In genomic region chr16:85843471-85844168, GRCh38 we compare ENCODE assay signal across 22 cellular contexts. TPM values are rescaled to one million over a fixed set of nuclear protein-coding genes. Genes with fewer than 3 reads are reported as not detected.
A peak's percentile ranks its signal among the peaks of the same experiment; 100 is the strongest.
DNase-seq lines count a peak whose midpoint lies in the region; ATAC-seq, FAIRE-seq and TF ChIP-seq lines count a peak whose summit lies in the region.
"Had no signal": no experiment of that assay in that cellular context is flagged by ENCODE, and none has a peak within 500 bp of the region (broad histone marks: within the 10 kb centered on the region; RNA-seq: fewer than 3 reads in every experiment).

No MANE protein-coding gene starts in this region.

- no peak overlapping the region for H3K4me2 ChIP-seq in HepG2 (ENCODE audit: low read depth, low read length)
- no peak overlapping the region for H3K4me2 ChIP-seq in K562 (ENCODE audit: insufficient read depth, low read length)
- H3K4me2 ChIP-seq: GM23338 had no signal

- H3K4me3 Mint-ChIP-seq in stimulated activated memory B cell treated with anti-CD40 and anti-IgM and Interleukin-4, amounts not matched to agents 10 μg/mL and 1 μg/mL and 100 μg/mL, for 72 hours: no peak overlapping the region
- H3K4me3 Mint-ChIP-seq: CD4-positive, CD25-positive, alpha-beta regulatory T cell; CD8-positive, alpha-beta memory T cell; GM23338 had no signal

- no peak overlapping the region for H3K27ac ChIP-seq in HepG2 (ENCODE audit: extremely low read length, insufficient read depth, low read length)
- no peak overlapping the region for H3K27ac ChIP-seq in right lobe of liver
- H3K27ac ChIP-seq in K562 (ENCODE audit: extremely low read depth, low read depth, low read length): no peak overlapping the region
- H3K27ac ChIP-seq: BLaER1 had no signal

- no peak for DNase-seq in HepG2 (ENCODE audit: low spot score)
- no peak for DNase-seq in right lobe of liver
- no peak for DNase-seq in K562 (ENCODE audit: extremely low read depth in 1 of 4, low spot score in 3 of 4)
- DNase-seq in mesenteric fat pad (ENCODE audit: low spot score): peak; percentile 79
- no peak for DNase-seq in dermis blood vessel endothelial cell
- DNase-seq in effector CD8-positive, alpha-beta T cell (lab: John Stamatoyannopoulos, UW): no peak
- DNase-seq: 8988T; CD4-positive, CD25-positive, alpha-beta regulatory T cell; CD8-positive, alpha-beta memory T cell; COR-L47; DMS153; DMS79; GF-D8 had no signal

- TF ChIP-seq POLR2A in HepG2 (IDR thresholded peaks at IDR 0.05; ENCODE audit: insufficient read depth in 1 of 2, low read depth in 2 of 2, low read length in 2 of 2): no peak
- TF ChIP-seq POLR2A in right lobe of liver (IDR thresholded peaks at IDR 0.05): no peak
- TF ChIP-seq POLR2A in K562 (conservative IDR thresholded peaks at IDR 0.05): no peak

- H3K4me3 ChIP-seq in HepG2 (replicated peaks in 1 of 3; ENCODE audit: insufficient read depth in 1 of 3, low read depth in 2 of 3, low read length in 3 of 3) (no peak overlapping the region), right lobe of liver (no peak overlapping the region), K562 (no peak overlapping the region)
- H3K4me3 ChIP-seq: BLaER1, GM23338 had no signal

- BruUV-seq in HepG2 (replicated peaks; lab: Mats Ljungman, UMichigan) (no TSS peak), K562 (replicated peaks; lab: Mats Ljungman, UMichigan) (no TSS peak)

- no peak for TF ChIP-seq CTCF in HepG2 (CRISPR knock-in tag; IDR thresholded peaks at IDR 0.05)
- TF ChIP-seq CTCF in right lobe of liver (IDR thresholded peaks at IDR 0.05): no peak
- TF ChIP-seq CTCF in K562 (IDR thresholded peaks at IDR 0.05 in 2 of 3, conservative IDR thresholded peaks at IDR 0.05 in 1 of 3; ENCODE audit: insufficient read depth in 2 of 3, low read depth in 1 of 3, low read length in 3 of 3): no peak

- intact Hi-C loops in HepG2 (cut with micrococcal nuclease; ENCODE audit: unreplicated experiment): no loop called here
- intact Hi-C loops in right lobe of liver (cut with DNase I): no loop called here
- intact Hi-C loops in K562 (cut with micrococcal nuclease): no loop called here

- 85% methylated on average over 11 of the region's 11 CpGs for WGBS in HepG2 (ENCODE audit: low lambda C conversion rate)
- 84% methylated on average over 5 of the region's 11 CpGs for whole genome bisulfite sequencing in right lobe of liver (ENCODE audit: insufficient coverage, low coverage, low lambda C conversion rate, missing lambda C conversion rate)
- 0% methylated on average over 9 of the region's 11 CpGs for WGBS in K562 (ENCODE audit: insufficient coverage, low coverage, missing lambda C conversion rate)

- no peak overlapping the region for H3K9ac ChIP-seq in HepG2 (ENCODE audit: insufficient read depth, low read depth, low read length)
- H3K9ac ChIP-seq in K562 (ENCODE audit: insufficient read depth in 1 of 2, low read depth in 2 of 2, low read length in 2 of 2): no peak overlapping the region
- H3K9ac ChIP-seq: BLaER1 had no signal

- peaks cover 28% of the 10 kb centered on the region for H3K27me3 Mint-ChIP-seq in stimulated activated memory B cell treated with anti-CD40 and anti-IgM and Interleukin-4, amounts not matched to agents 10 μg/mL and 1 μg/mL and 100 μg/mL, for 72 hours

- H3K27ac Mint-ChIP-seq in stimulated activated memory B cell treated with anti-CD40 and anti-IgM and Interleukin-4, amounts not matched to agents 10 μg/mL and 1 μg/mL and 100 μg/mL, for 72 hours: peak overlapping the region; percentile 20
- H3K27ac Mint-ChIP-seq: CD4-positive, CD25-positive, alpha-beta regulatory T cell; CD8-positive, alpha-beta memory T cell; GM23338 had no signal

- H3K27me3 ChIP-seq in HepG2 (ENCODE audit: control insufficient read depth in 1 of 2, insufficient read depth in 2 of 2, low read length in 2 of 2): peaks cover 0 to 20% of the 10 kb centered on the region in 2 experiments; a peak in 3 of 5 replicates
- H3K27me3 ChIP-seq in right lobe of liver: no peaks in the 10 kb centered on the region
- peaks cover 63 to 91% of the 10 kb centered on the region in 2 experiments for H3K27me3 ChIP-seq in K562 (ENCODE audit: control insufficient read depth in 2 of 2, insufficient read depth in 2 of 2, low read length in 2 of 2)
- H3K27me3 ChIP-seq: BLaER1 had no signal

- in situ Hi-C loops in HepG2 (cut with HindIII; ENCODE audit: extremely low pct_ligation_motif_present, low pct_unique_long_range_greater_than_20kb): no loop called here
- in situ Hi-C loops in K562 (cut with MboI): no loop called here

- peaks cover 55% of the 10 kb centered on the region for H3K4me1 Mint-ChIP-seq in stimulated activated memory B cell treated with anti-CD40 and anti-IgM and Interleukin-4, amounts not matched to agents 10 μg/mL and 1 μg/mL and 100 μg/mL, for 72 hours
- H3K4me1 Mint-ChIP-seq: CD4-positive, CD25-positive, alpha-beta regulatory T cell; GM23338 had no signal

- H3K9me3 Mint-ChIP-seq in stimulated activated memory B cell treated with anti-CD40 and anti-IgM and Interleukin-4, amounts not matched to agents 10 μg/mL and 1 μg/mL and 100 μg/mL, for 72 hours: no peaks in the 10 kb centered on the region
- H3K9me3 Mint-ChIP-seq: GM23338 had no signal

- TF ChIP-seq EP300 in HepG2 (IDR thresholded peaks at IDR 0.05; ENCODE audit: low read depth in 2 of 2, low read length in 2 of 2) (no peak), HepG2 (CRISPR knock-in tag; IDR thresholded peaks at IDR 0.05; ENCODE audit: borderline replicate concordance) (no peak), K562 (IDR thresholded peaks at IDR 0.05; ENCODE audit: low read length) (no peak)

- FAIRE-seq in HepG2 (lab: Jason Lieb, UNC): no peak
- FAIRE-seq in K562 (lab: Jason Lieb, UNC): no peak
- FAIRE-seq: D721Med, H54 had no signal

- H3K4me1 ChIP-seq in HepG2 (ENCODE audit: insufficient read depth, low read length): peaks cover 45% of the 10 kb centered on the region
- H3K4me1 ChIP-seq in right lobe of liver: peaks cover 0 to 3% (median 0%) of the 10 kb centered on the region in 4 donors
- no peaks in the 10 kb centered on the region; a peak in 2 of 5 replicates for H3K4me1 ChIP-seq in K562 (replicated peaks in 1 of 2; ENCODE audit: control insufficient read depth in 2 of 2, insufficient read depth in 2 of 2, low read length in 2 of 2)

- H2AFZ ChIP-seq in HepG2 (ENCODE audit: low read length) (no peak overlapping the region), K562 (ENCODE audit: low read depth, low read length) (no peak overlapping the region)
- H2AFZ ChIP-seq: GM23338 had no signal

- H3K36me3 Mint-ChIP-seq in stimulated activated memory B cell treated with anti-CD40 and anti-IgM and Interleukin-4, amounts not matched to agents 10 μg/mL and 1 μg/mL and 100 μg/mL, for 72 hours: no peaks in the 10 kb centered on the region
- H3K36me3 Mint-ChIP-seq: CD4-positive, CD25-positive, alpha-beta regulatory T cell had no signal

- no peak for TF ChIP-seq RAD21 in HepG2 (CRISPR knock-in tag; IDR thresholded peaks at IDR 0.05)
- no peak for TF ChIP-seq RAD21 in K562 (CRISPR knock-in tag; conservative IDR thresholded peaks at IDR 0.05 in 1 of 2, IDR thresholded peaks at IDR 0.05 in 1 of 2)

- peaks cover 3% of the 10 kb centered on the region for H3K9me1 ChIP-seq in K562 (ENCODE audit: control insufficient read depth, insufficient read depth, low read length)

- H3K36me3 ChIP-seq in HepG2 (replicated peaks in 1 of 2; ENCODE audit: control insufficient read depth in 1 of 2, insufficient read depth in 2 of 2, low read length in 2 of 2): no peaks in the 10 kb centered on the region
- H3K36me3 ChIP-seq in right lobe of liver: no peaks in the 10 kb centered on the region
- H3K36me3 ChIP-seq in K562 (ENCODE audit: control insufficient read depth, insufficient read depth, low read length): no peaks in the 10 kb centered on the region
- H3K36me3 ChIP-seq: BLaER1 had no signal

- H3K79me2 ChIP-seq in HepG2 (ENCODE audit: insufficient read depth, low read length) (no peaks in the 10 kb centered on the region), K562 (ENCODE audit: control insufficient read depth, insufficient read depth, low read length) (no peaks in the 10 kb centered on the region)

- no peak for ATAC-seq in HepG2
- ATAC-seq in right lobe of liver: no peak
- ATAC-seq in K562: no peak
- ATAC-seq in stimulated activated memory B cell treated with anti-CD40 and anti-IgM and Interleukin-4, amounts not matched to agents 10 μg/mL and 1 μg/mL and 100 μg/mL, for 72 hours: no peak
- no peak for ATAC-seq in HG03280 (IDR thresholded peaks at IDR 0.05; ENCODE audit: unreplicated experiment)
- ATAC-seq: GM23338, HCT116 had no signal

- H4K20me1 ChIP-seq in HepG2 (ENCODE audit: insufficient read depth, low read length) (no peaks in the 10 kb centered on the region), K562 (replicated peaks; ENCODE audit: control insufficient read depth, insufficient read depth, low read length) (no peaks in the 10 kb centered on the region; the same call in 1 of the 2 replicates)
- H4K20me1 ChIP-seq: BLaER1 had no signal

- CTCF ChIA-PET in HepG2 (lab: Yijun Ruan, JAX; ENCODE audit: low intra/inter-chr PET ratio, low total read pairs): no interaction called here
- CTCF ChIA-PET in K562 (lab: Yijun Ruan, JAX; ENCODE audit: low intra/inter-chr PET ratio): no interaction called here

- no peaks in the 10 kb centered on the region for H3K9me3 ChIP-seq in HepG2 (ENCODE audit: low read length)
- no peaks in the 10 kb centered on the region for H3K9me3 ChIP-seq in right lobe of liver
- no peaks in the 10 kb centered on the region; the same call in 1 of the 2 replicates for H3K9me3 ChIP-seq in K562 (replicated peaks; ENCODE audit: control insufficient read depth, insufficient read depth, low read depth, low read length)

- POLR2A ChIA-PET in HepG2 (lab: Yijun Ruan, JAX) (no interaction called here), K562 (lab: Yijun Ruan, JAX) (no interaction called here)

RNA-seq across cellular contexts. Expression of gene COX4I1, which starts 44.1 kb away (rescaled TPM):
- 631 and 658 TPM in 2 replicates for total RNA-seq in HepG2 (2016; rRNA removed; fragmentation: Illumina TruSeq; extraction: Trizol)
- total RNA-seq in HepG2 (2016; cell fraction: cytosol; rRNA removed; fragmentation: Illumina TruSeq; extraction: Trizol; ENCODE audit: low read depth): 381 and 407 TPM in 2 replicates
- 648 and 655 TPM in 2 replicates for total RNA-seq in HepG2 (2016; cell fraction: insoluble cytoplasmic fraction; rRNA removed; fragmentation: Illumina TruSeq; extraction: Trizol)
- total RNA-seq in HepG2 (2016; cell fraction: membrane; rRNA removed; fragmentation: Illumina TruSeq; extraction: Trizol): 496 and 528 TPM in 2 replicates
- 310 and 337 TPM in 2 replicates for total RNA-seq in HepG2 (2016; cell fraction: nucleus; rRNA removed; fragmentation: Illumina TruSeq; extraction: Trizol)
- 838 and 902 TPM in 2 replicates for polyA plus RNA-seq in HepG2 (2011; rRNA removed)
- polyA plus RNA-seq in HepG2 (2011; cell fraction: cytosol; rRNA removed): 1,053 and 1,212 TPM in 2 replicates
- 388 and 389 TPM in 2 replicates for polyA plus RNA-seq in HepG2 (2011; cell fraction: nucleus; rRNA removed)
- 443 and 505 TPM in 2 replicates for polyA plus RNA-seq in HepG2 (2012)
- polyA plus RNA-seq in HepG2 (2016; cell fraction: cytosol; fragmentation: Illumina TruSeq; extraction: Trizol; ENCODE audit: low read depth): 414 and 464 TPM in 2 replicates
- polyA plus RNA-seq in HepG2 (2016; cell fraction: insoluble cytoplasmic fraction; fragmentation: Illumina TruSeq; extraction: Trizol; ENCODE audit: low read depth): 675 and 705 TPM in 2 replicates
- polyA plus RNA-seq in HepG2 (2016; cell fraction: membrane; fragmentation: Illumina TruSeq; extraction: Trizol; ENCODE audit: low read depth): 456 and 498 TPM in 2 replicates
- polyA plus RNA-seq in HepG2 (2016; cell fraction: nucleus; fragmentation: Illumina TruSeq; extraction: Trizol; ENCODE audit: insufficient read depth, low read depth): 604 and 614 TPM in 2 replicates
- polyA minus RNA-seq in HepG2 (2011; rRNA and poly(A)+ RNA removed; ENCODE audit: low replicate concordance): 364 and 524 TPM in 2 replicates
- 143 and 144 TPM in 2 replicates for polyA minus RNA-seq in HepG2 (2011; cell fraction: cytosol; rRNA and poly(A)+ RNA removed)
- 99.5 and 129 TPM in 2 replicates for polyA minus RNA-seq in HepG2 (2011; cell fraction: nucleus; rRNA and poly(A)+ RNA removed)
- 100 to 1,000 TPM; 247 to 417 (median 303) TPM for total RNA-seq in right lobe of liver
- total RNA-seq in K562 (2011; cell fraction: chromatin; rRNA removed; ENCODE audit: low replicate concordance): 142 and 234 TPM in 2 replicates
- total RNA-seq in K562 (2011; cell fraction: nucleolus; rRNA removed): 377 and 464 TPM in 2 replicates
- 382 and 397 TPM in 2 replicates for total RNA-seq in K562 (2011; cell fraction: nucleoplasm; rRNA removed)
- total RNA-seq in K562 (2014; rRNA removed): 941 and 994 TPM in 2 replicates
- 526 and 685 TPM in 2 replicates for total RNA-seq in K562 (2014; rRNA removed; fragmentation: Illumina TruSeq; extraction: Trizol)
- 613 and 651 TPM in 2 replicates for total RNA-seq in K562 (2015; rRNA removed; fragmentation: Illumina TruSeq; extraction: Trizol)
- total RNA-seq in K562 (2021): 827 and 832 TPM in 2 replicates
- polyA plus RNA-seq in K562 (2011; rRNA removed): 1,032 and 1,039 TPM in 2 replicates
- 957 and 1,096 TPM in 2 replicates for polyA plus RNA-seq in K562 (2011; cell fraction: cytosol; rRNA removed)
- polyA plus RNA-seq in K562 (2011; cell fraction: nucleus; rRNA removed): 594 and 697 TPM in 2 replicates
- 796 and 1,103 TPM in 2 replicates for polyA plus RNA-seq in K562 (2012)
- 1,040 and 1,078 TPM in 2 replicates for polyA plus RNA-seq in K562 (2014; fragmentation: Illumina TruSeq; extraction: Trizol)
- 1,000 to 10,000 TPM; 1,936 to 2,356 TPM for polyA plus RNA-seq in K562 (2014; fragmentation: Nextera tagmentation; extraction: Ambion mirVana)
- 1,078 and 1,164 TPM in 2 replicates for polyA plus RNA-seq in K562 (2014; rRNA removed)
- 533 and 536 TPM in 2 replicates for polyA minus RNA-seq in K562 (2011; rRNA and poly(A)+ RNA removed)
- polyA minus RNA-seq in K562 (2011; cell fraction: cytosol; rRNA and poly(A)+ RNA removed): 193 and 209 TPM in 2 replicates
- 68.0 and 114 TPM in 2 replicates for polyA minus RNA-seq in K562 (2011; cell fraction: nucleus; rRNA and poly(A)+ RNA removed)
- 419 TPM for total RNA-seq in mesenteric fat pad
- total RNA-seq in dermis blood vessel endothelial cell: 321 and 608 TPM in 2 replicates

RNA-seq across cellular contexts. Expression of gene EMC8, which starts 44.3 kb away (rescaled TPM):
- 47.6 and 55.0 TPM in 2 replicates for total RNA-seq in HepG2 (2016; rRNA removed; fragmentation: Illumina TruSeq; extraction: Trizol)
- total RNA-seq in HepG2 (2016; cell fraction: cytosol; rRNA removed; fragmentation: Illumina TruSeq; extraction: Trizol; ENCODE audit: low read depth): 56.6 and 69.3 TPM in 2 replicates
- 42.9 and 52.9 TPM in 2 replicates for total RNA-seq in HepG2 (2016; cell fraction: insoluble cytoplasmic fraction; rRNA removed; fragmentation: Illumina TruSeq; extraction: Trizol)
- 53.7 and 67.6 TPM in 2 replicates for total RNA-seq in HepG2 (2016; cell fraction: membrane; rRNA removed; fragmentation: Illumina TruSeq; extraction: Trizol)
- 34.0 and 36.1 TPM in 2 replicates for total RNA-seq in HepG2 (2016; cell fraction: nucleus; rRNA removed; fragmentation: Illumina TruSeq; extraction: Trizol)
- polyA plus RNA-seq in HepG2 (2011; rRNA removed): 71.6 and 76.0 TPM in 2 replicates
- 60.8 and 68.0 TPM in 2 replicates for polyA plus RNA-seq in HepG2 (2011; cell fraction: cytosol; rRNA removed)
- polyA plus RNA-seq in HepG2 (2011; cell fraction: nucleus; rRNA removed): 45.9 and 50.4 TPM in 2 replicates
- 29.9 and 30.5 TPM in 2 replicates for polyA plus RNA-seq in HepG2 (2012)
- polyA plus RNA-seq in HepG2 (2016; cell fraction: cytosol; fragmentation: Illumina TruSeq; extraction: Trizol; ENCODE audit: low read depth): 65.3 and 83.6 TPM in 2 replicates
- polyA plus RNA-seq in HepG2 (2016; cell fraction: insoluble cytoplasmic fraction; fragmentation: Illumina TruSeq; extraction: Trizol; ENCODE audit: low read depth): 58.1 and 66.0 TPM in 2 replicates
- 59.1 and 73.6 TPM in 2 replicates for polyA plus RNA-seq in HepG2 (2016; cell fraction: membrane; fragmentation: Illumina TruSeq; extraction: Trizol; ENCODE audit: low read depth)
- 69.1 and 78.6 TPM in 2 replicates for polyA plus RNA-seq in HepG2 (2016; cell fraction: nucleus; fragmentation: Illumina TruSeq; extraction: Trizol; ENCODE audit: insufficient read depth, low read depth)
- 61.8 and 82.3 TPM in 2 replicates for polyA minus RNA-seq in HepG2 (2011; rRNA and poly(A)+ RNA removed; ENCODE audit: low replicate concordance)
- 27.0 and 43.3 TPM in 2 replicates for polyA minus RNA-seq in HepG2 (2011; cell fraction: cytosol; rRNA and poly(A)+ RNA removed)
- polyA minus RNA-seq in HepG2 (2011; cell fraction: nucleus; rRNA and poly(A)+ RNA removed): 44.0 and 45.6 TPM in 2 replicates
- 10 to 100 TPM in 5 of 6 experiments, 1 to 10 TPM in 1; 9.2 to 22.4 (median 12.1) TPM for total RNA-seq in right lobe of liver
- 39.0 and 71.6 TPM in 2 replicates for total RNA-seq in K562 (2011; cell fraction: chromatin; rRNA removed; ENCODE audit: low replicate concordance)
- total RNA-seq in K562 (2011; cell fraction: nucleolus; rRNA removed): 55.5 and 57.1 TPM in 2 replicates
- total RNA-seq in K562 (2011; cell fraction: nucleoplasm; rRNA removed): 52.4 and 64.5 TPM in 2 replicates
- 81.8 and 86.4 TPM in 2 replicates for total RNA-seq in K562 (2014; rRNA removed)
- total RNA-seq in K562 (2014; rRNA removed; fragmentation: Illumina TruSeq; extraction: Trizol): 36.4 and 48.6 TPM in 2 replicates
- 49.9 and 56.4 TPM in 2 replicates for total RNA-seq in K562 (2015; rRNA removed; fragmentation: Illumina TruSeq; extraction: Trizol)
- total RNA-seq in K562 (2021): 60.8 and 71.9 TPM in 2 replicates
- 45.2 and 54.7 TPM in 2 replicates for polyA plus RNA-seq in K562 (2011; rRNA removed)
- 64.7 and 82.3 TPM in 2 replicates for polyA plus RNA-seq in K562 (2011; cell fraction: cytosol; rRNA removed)
- 50.0 and 69.2 TPM in 2 replicates for polyA plus RNA-seq in K562 (2011; cell fraction: nucleus; rRNA removed)
- polyA plus RNA-seq in K562 (2012): 35.1 and 36.5 TPM in 2 replicates
- polyA plus RNA-seq in K562 (2014; fragmentation: Illumina TruSeq; extraction: Trizol): 32.7 and 39.8 TPM in 2 replicates
- polyA plus RNA-seq in K562 (2014; fragmentation: Nextera tagmentation; extraction: Ambion mirVana): 10 to 100 TPM; 11.4 to 14.0 TPM
- 61.7 and 69.1 TPM in 2 replicates for polyA plus RNA-seq in K562 (2014; rRNA removed)
- polyA minus RNA-seq in K562 (2011; rRNA and poly(A)+ RNA removed): 35.1 and 58.8 TPM in 2 replicates
- 45.7 and 51.0 TPM in 2 replicates for polyA minus RNA-seq in K562 (2011; cell fraction: cytosol; rRNA and poly(A)+ RNA removed)
- 26.1 and 37.0 TPM in 2 replicates for polyA minus RNA-seq in K562 (2011; cell fraction: nucleus; rRNA and poly(A)+ RNA removed)
- total RNA-seq in mesenteric fat pad: 31.5 TPM
- total RNA-seq in dermis blood vessel endothelial cell: 36.0 and 36.1 TPM in 2 replicates

RNA-seq across cellular contexts. Expression of gene IRF8, which starts 55.3 kb away (rescaled TPM):
- not detected in 2 replicates for total RNA-seq in HepG2 (2016; rRNA removed; fragmentation: Illumina TruSeq; extraction: Trizol)
- not detected in 2 replicates for total RNA-seq in HepG2 (2016; cell fraction: cytosol; rRNA removed; fragmentation: Illumina TruSeq; extraction: Trizol; ENCODE audit: low read depth)
- total RNA-seq in HepG2 (2016; cell fraction: insoluble cytoplasmic fraction; rRNA removed; fragmentation: Illumina TruSeq; extraction: Trizol): not detected in 2 replicates
- total RNA-seq in HepG2 (2016; cell fraction: membrane; rRNA removed; fragmentation: Illumina TruSeq; extraction: Trizol): not detected in 2 replicates
- total RNA-seq in HepG2 (2016; cell fraction: nucleus; rRNA removed; fragmentation: Illumina TruSeq; extraction: Trizol): not detected in 2 replicates
- polyA plus RNA-seq in HepG2 (2011; rRNA removed): not detected in 2 replicates
- 0.05 TPM in 1 of 2 replicates, not detected in the other for polyA plus RNA-seq in HepG2 (2011; cell fraction: cytosol; rRNA removed)
- 0.28 TPM in 1 of 2 replicates, not detected in the other for polyA plus RNA-seq in HepG2 (2011; cell fraction: nucleus; rRNA removed)
- not detected in 2 replicates for polyA plus RNA-seq in HepG2 (2012)
- not detected in 2 replicates for polyA plus RNA-seq in HepG2 (2016; cell fraction: cytosol; fragmentation: Illumina TruSeq; extraction: Trizol; ENCODE audit: low read depth)
- polyA plus RNA-seq in HepG2 (2016; cell fraction: insoluble cytoplasmic fraction; fragmentation: Illumina TruSeq; extraction: Trizol; ENCODE audit: low read depth): not detected in 2 replicates
- not detected in 2 replicates for polyA plus RNA-seq in HepG2 (2016; cell fraction: membrane; fragmentation: Illumina TruSeq; extraction: Trizol; ENCODE audit: low read depth)
- polyA plus RNA-seq in HepG2 (2016; cell fraction: nucleus; fragmentation: Illumina TruSeq; extraction: Trizol; ENCODE audit: insufficient read depth, low read depth): not detected in 2 replicates
- polyA minus RNA-seq in HepG2 (2011; rRNA and poly(A)+ RNA removed; ENCODE audit: low replicate concordance): 0.61 TPM in 1 of 2 replicates, not detected in the other
- not detected in 2 replicates for polyA minus RNA-seq in HepG2 (2011; cell fraction: cytosol; rRNA and poly(A)+ RNA removed)
- polyA minus RNA-seq in HepG2 (2011; cell fraction: nucleus; rRNA and poly(A)+ RNA removed): not detected in 2 replicates
- 10 to 100 TPM in 5 of 6 experiments, 1 to 10 TPM in 1; 4.8 to 19.6 (median 14.6) TPM for total RNA-seq in right lobe of liver
- total RNA-seq in K562 (2011; cell fraction: chromatin; rRNA removed; ENCODE audit: low replicate concordance): not detected in 2 replicates
- not detected in 2 replicates for total RNA-seq in K562 (2011; cell fraction: nucleolus; rRNA removed)
- total RNA-seq in K562 (2011; cell fraction: nucleoplasm; rRNA removed): not detected in 2 replicates
- total RNA-seq in K562 (2014; rRNA removed): not detected in 2 replicates
- total RNA-seq in K562 (2014; rRNA removed; fragmentation: Illumina TruSeq; extraction: Trizol): not detected in 2 replicates
- not detected in 2 replicates for total RNA-seq in K562 (2015; rRNA removed; fragmentation: Illumina TruSeq; extraction: Trizol)
- 0.65 and 0.98 TPM in 2 replicates for total RNA-seq in K562 (2021)
- not detected in 2 replicates for polyA plus RNA-seq in K562 (2011; rRNA removed)
- not detected in 2 replicates for polyA plus RNA-seq in K562 (2011; cell fraction: cytosol; rRNA removed)
- not detected in 2 replicates for polyA plus RNA-seq in K562 (2011; cell fraction: nucleus; rRNA removed)
- not detected in 2 replicates for polyA plus RNA-seq in K562 (2012)
- polyA plus RNA-seq in K562 (2014; fragmentation: Illumina TruSeq; extraction: Trizol): 0.07 TPM in 1 of 2 replicates, not detected in the other
- polyA plus RNA-seq in K562 (2014; fragmentation: Nextera tagmentation; extraction: Ambion mirVana): not detected
- polyA plus RNA-seq in K562 (2014; rRNA removed): 0.01 and 0.03 TPM in 2 replicates
- polyA minus RNA-seq in K562 (2011; rRNA and poly(A)+ RNA removed): not detected in 2 replicates
- polyA minus RNA-seq in K562 (2011; cell fraction: cytosol; rRNA and poly(A)+ RNA removed): not detected in 2 replicates
- not detected in 2 replicates for polyA minus RNA-seq in K562 (2011; cell fraction: nucleus; rRNA and poly(A)+ RNA removed)
- total RNA-seq in mesenteric fat pad: 112 TPM
- 2.4 and 25.9 TPM in 2 replicates for total RNA-seq in dermis blood vessel endothelial cell
- total RNA-seq: Daoy had no signal
- polyA plus RNA-seq: AG04450 had no signal

Comparison
In these comparisons a context has a peak if more than half of its experiments do, and no peak if none do; other contexts are left out.
1. Of the 241 proteins assayed by ChIP-seq in both HepG2 and K562: peak only in HepG2: none; only in K562: none; in both: ZNF512; in neither: 240.